Comparison of ENCODE assay signal across 8 cellular contexts in the genomic region with DNA sequence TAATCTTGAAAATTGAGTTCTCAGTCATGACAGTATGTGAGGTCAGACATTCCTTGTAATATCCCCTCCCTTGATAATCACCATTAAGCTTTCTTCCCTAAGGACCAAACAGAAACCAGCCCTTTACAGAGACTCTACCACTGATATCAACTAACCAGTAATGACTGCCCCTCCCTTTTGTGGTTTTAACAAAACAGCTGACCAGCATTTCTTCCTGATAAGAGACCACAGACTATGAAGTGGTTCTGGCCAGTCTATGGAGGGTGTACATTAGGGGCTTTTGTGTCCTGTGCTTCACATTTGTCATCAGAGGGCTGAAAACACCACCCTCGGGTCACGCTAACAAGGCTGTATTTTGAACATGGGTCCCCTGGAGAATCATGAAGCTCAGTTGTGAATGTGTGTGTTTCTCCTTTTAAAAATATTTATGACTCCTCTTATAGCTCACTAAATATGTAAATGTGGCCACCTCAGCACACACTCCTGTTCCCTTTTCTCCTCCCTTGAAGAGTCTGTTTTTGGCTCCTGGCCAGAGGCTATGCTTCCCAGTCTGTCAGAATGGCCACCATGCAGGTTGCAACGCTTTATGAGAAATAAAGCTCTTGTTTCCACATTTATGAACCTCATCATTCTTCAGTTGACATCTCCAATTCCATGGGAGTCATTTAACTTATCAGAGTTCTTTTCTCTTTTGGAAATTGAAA.
A peak's percentile ranks its signal among the peaks of the same experiment; 100 is the strongest.
DNase-seq lines count a peak whose midpoint lies in the region; ATAC-seq and TF ChIP-seq lines count a peak whose summit lies in the region.

No MANE protein-coding gene starts in this region.

- no peak overlapping the region for H2BK12ac ChIP-seq in mesenchymal stem cell (ENCODE audit: low read length in 2 of 2)

- WGBS in mesenchymal stem cell, result 60% methylated on average over 1 of the region's 3 CpGs
- 69 to 73% methylated on average over 2 to 3 of the region's 3 CpGs for WGBS in transverse colon (ENCODE audit: low coverage in 1 of 2), 2 donors

- H3K14ac ChIP-seq in mesenchymal stem cell (ENCODE audit: low read length in 2 of 2), result no peak overlapping the region

- TF ChIP-seq CTCF in transverse colon (IDR thresholded peaks at IDR 0.05), result no peak

- H2AK5ac ChIP-seq in mesenchymal stem cell (ENCODE audit: low read length, severe bottlenecking), result no peak overlapping the region

- H3K4ac ChIP-seq in mesenchymal stem cell (ENCODE audit: low read depth in 1 of 2, low read length in 2 of 2), result no peak overlapping the region

- no peaks in the 10 kb centered on the region for H3K79me1 ChIP-seq in mesenchymal stem cell (replicated peaks; ENCODE audit: low read length, poor library complexity, severe bottlenecking)

- H3K4me2 ChIP-seq in mesenchymal stem cell (ENCODE audit: low read length, poor library complexity, severe bottlenecking), result no peak overlapping the region

- H3K9ac ChIP-seq in mesenchymal stem cell (ENCODE audit: low read length), result no peak overlapping the region

- peaks cover 0 to 6% of the 10 kb centered on the region in 2 experiments for H3K27me3 ChIP-seq in mesenchymal stem cell (ENCODE audit: control insufficient read depth in 1 of 2, insufficient read depth in 1 of 2, low read length in 2 of 2)
- H3K27me3 ChIP-seq in transverse colon, result no peaks in the 10 kb centered on the region
- H3K27me3 ChIP-seq in MG63, result no peaks in the 10 kb centered on the region

- H3K4me1 ChIP-seq in mesenchymal stem cell (ENCODE audit: control insufficient read depth, insufficient read depth, low read depth, low read length), result no peaks in the 10 kb centered on the region
- no peaks in the 10 kb centered on the region for H3K4me1 ChIP-seq in transverse colon

- H3K4me3 ChIP-seq in mesenchymal stem cell (ENCODE audit: insufficient read depth in 1 of 2, low read depth in 1 of 2, low read length in 2 of 2) (no peak overlapping the region), transverse colon (no peak overlapping the region), MG63 (no peak overlapping the region)

- no peak overlapping the region for H4K91ac ChIP-seq in mesenchymal stem cell (ENCODE audit: low read length)

- H2BK5ac ChIP-seq in mesenchymal stem cell (ENCODE audit: low read depth, low read length, poor library complexity, severe bottlenecking), result no peak overlapping the region

- no peak for TF ChIP-seq POLR2A in transverse colon (IDR thresholded peaks at IDR 0.05)

- no peaks in the 10 kb centered on the region for H3K36me3 ChIP-seq in mesenchymal stem cell (ENCODE audit: control insufficient read depth in 1 of 2, insufficient read depth in 2 of 2, low read depth in 1 of 2, low read length in 2 of 2)
- H3K36me3 ChIP-seq in transverse colon, result no peaks in the 10 kb centered on the region
- H3K36me3 ChIP-seq in MG63, result no peaks in the 10 kb centered on the region

- ATAC-seq in GM18517 (IDR thresholded peaks at IDR 0.05; ENCODE audit: unreplicated experiment) (peak; percentile 54), HG03025 (IDR thresholded peaks at IDR 0.05; ENCODE audit: low FRiP score, unreplicated experiment) (peak; percentile 49)

- H3K9me3 ChIP-seq in mesenchymal stem cell (ENCODE audit: control insufficient read depth, low read length), result no peaks in the 10 kb centered on the region
- no peaks in the 10 kb centered on the region for H3K9me3 ChIP-seq in transverse colon
- H3K9me3 ChIP-seq in MG63, result no peaks in the 10 kb centered on the region

- in situ Hi-C loops in transverse colon (cut with MboI; ENCODE audit: low pct_ligation_motif_present in 1 of 4, low pct_unique_long_range_greater_than_20kb in 1 of 4, low sequenced_read_pairs in 3 of 4), result no loop called here

- no peak overlapping the region for H3K18ac ChIP-seq in mesenchymal stem cell (ENCODE audit: low read depth in 1 of 2, low read length in 2 of 2)

- no peak overlapping the region for H2AFZ ChIP-seq in mesenchymal stem cell (ENCODE audit: low read depth, low read length)

- no peak overlapping the region for H3K23ac ChIP-seq in mesenchymal stem cell (ENCODE audit: low read length in 2 of 2)

- H3K27ac ChIP-seq in mesenchymal stem cell (ENCODE audit: low read length, poor library complexity, severe bottlenecking), result no peak overlapping the region
- no peak overlapping the region for H3K27ac ChIP-seq in transverse colon

- no peak overlapping the region for H2BK120ac ChIP-seq in mesenchymal stem cell (ENCODE audit: low read depth, low read length)

- intact Hi-C loops in transverse colon (cut with DNase I; ENCODE audit: low total_unique reads), result no loop called here

- no peak overlapping the region for H4K8ac ChIP-seq in mesenchymal stem cell (ENCODE audit: low read length)

- no peak overlapping the region for H2BK15ac ChIP-seq in mesenchymal stem cell (ENCODE audit: low read depth, poor library complexity, severe bottlenecking)

- TF ChIP-seq EP300 in transverse colon (IDR thresholded peaks at IDR 0.05; ENCODE audit: low read depth), result no peak

- DNase-seq in NCI-H69 (lab: John Stamatoyannopoulos, UW) (peak; percentile 35), mesenchymal stem cell (peak; percentile 22), transverse colon (no peak), MG63 (no peak), KG1 (lab: John Stamatoyannopoulos, UW) (no peak)
- no peak for DNase-seq in NK-92 treated with Interleukin-12 subunit alpha and Interleukin-12 subunit beta, amount 100 ng/mL, for 24 hours (lab: John Stamatoyannopoulos, UW)

Comparison
In these comparisons a context has a peak if more than half of its experiments do, and no peak if none do; other contexts are left out.
1. DNase-seq: peak in NCI-H69 (single experiment) and mesenchymal stem cell (single experiment); none in transverse colon (single experiment), NK-92 treated with Interleukin-12 subunit alpha and Interleukin-12 subunit beta, amount 100 ng/mL, for 24 hours (single experiment), MG63 (single experiment) and KG1 (single experiment).